1 cellular context compared by ENCODE assay signal in the genomic region with DNA sequence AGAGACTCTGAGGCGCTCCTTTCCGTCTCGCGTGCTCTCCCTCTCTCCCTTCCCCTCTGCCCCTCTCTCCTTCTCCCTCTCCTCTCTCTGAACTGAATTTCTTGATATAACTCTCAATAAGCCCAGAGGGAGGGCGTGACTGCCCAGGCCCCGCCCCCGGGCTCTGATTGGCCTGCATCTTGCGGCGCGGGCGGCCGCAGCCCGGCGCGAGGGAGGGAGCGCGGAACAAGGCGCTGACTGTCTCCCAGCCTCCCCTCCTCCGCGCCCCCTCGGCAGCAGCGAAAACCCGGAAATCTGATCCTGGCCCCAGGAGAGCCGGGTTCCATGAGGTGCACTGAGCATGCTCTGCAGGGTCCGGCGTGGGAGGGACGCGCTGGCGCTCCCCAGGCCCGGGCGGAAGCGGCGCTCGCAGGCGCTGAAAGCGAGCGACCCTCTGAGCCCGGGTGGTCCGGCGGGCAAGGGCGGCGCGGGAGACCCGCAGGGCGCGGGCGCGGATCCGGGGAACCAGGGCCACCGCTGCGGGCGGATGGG.
A peak's percentile ranks its signal among the peaks of the same experiment; 100 is the strongest.
TF ChIP-seq lines count a peak whose summit lies in the region.

A gene with protein sequence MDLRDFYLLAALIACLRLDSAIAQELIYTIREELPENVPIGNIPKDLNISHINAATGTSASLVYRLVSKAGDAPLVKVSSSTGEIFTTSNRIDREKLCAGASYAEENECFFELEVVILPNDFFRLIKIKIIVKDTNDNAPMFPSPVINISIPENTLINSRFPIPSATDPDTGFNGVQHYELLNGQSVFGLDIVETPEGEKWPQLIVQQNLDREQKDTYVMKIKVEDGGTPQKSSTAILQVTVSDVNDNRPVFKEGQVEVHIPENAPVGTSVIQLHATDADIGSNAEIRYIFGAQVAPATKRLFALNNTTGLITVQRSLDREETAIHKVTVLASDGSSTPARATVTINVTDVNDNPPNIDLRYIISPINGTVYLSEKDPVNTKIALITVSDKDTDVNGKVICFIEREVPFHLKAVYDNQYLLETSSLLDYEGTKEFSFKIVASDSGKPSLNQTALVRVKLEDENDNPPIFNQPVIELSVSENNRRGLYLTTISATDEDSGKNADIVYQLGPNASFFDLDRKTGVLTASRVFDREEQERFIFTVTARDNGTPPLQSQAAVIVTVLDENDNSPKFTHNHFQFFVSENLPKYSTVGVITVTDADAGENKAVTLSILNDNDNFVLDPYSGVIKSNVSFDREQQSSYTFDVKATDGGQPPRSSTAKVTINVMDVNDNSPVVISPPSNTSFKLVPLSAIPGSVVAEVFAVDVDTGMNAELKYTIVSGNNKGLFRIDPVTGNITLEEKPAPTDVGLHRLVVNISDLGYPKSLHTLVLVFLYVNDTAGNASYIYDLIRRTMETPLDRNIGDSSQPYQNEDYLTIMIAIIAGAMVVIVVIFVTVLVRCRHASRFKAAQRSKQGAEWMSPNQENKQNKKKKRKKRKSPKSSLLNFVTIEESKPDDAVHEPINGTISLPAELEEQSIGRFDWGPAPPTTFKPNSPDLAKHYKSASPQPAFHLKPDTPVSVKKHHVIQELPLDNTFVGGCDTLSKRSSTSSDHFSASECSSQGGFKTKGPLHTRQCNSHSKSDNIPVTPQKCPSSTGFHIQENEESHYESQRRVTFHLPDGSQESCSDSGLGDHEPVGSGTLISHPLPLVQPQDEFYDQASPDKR (N-terminal part only) (minus strand): TSS at position 94 of the 531 bp plus-strand sequence. CDS start 1,896 bp downstream, outside the sequence.

TF ChIP-seq in GM12878, 131 proteins besides CTCF, POLR2A, EP300 and RAD21 (continued from another document):
- TF ChIP-seq EGR1 (IDR thresholded peaks at IDR 0.05; ENCODE audit: borderline replicate concordance in 1 of 2, low read depth in 2 of 2, low read length in 2 of 2) (peak in 1 of 2 experiments; percentile 47; a peak in 1 of 3 replicates), ZZZ3 (IDR thresholded peaks at IDR 0.05; ENCODE audit: control insufficient read depth, insufficient read length, low read depth) (no peak), PML (IDR thresholded peaks at IDR 0.05; ENCODE audit: low read length) (no peak), RAD51 (IDR thresholded peaks at IDR 0.05) (no peak), MTA2 (IDR thresholded peaks at IDR 0.05; ENCODE audit: low read depth) (no peak), TCF12 (IDR thresholded peaks at IDR 0.05; ENCODE audit: low read depth, low read length) (no peak), CBX5 (IDR thresholded peaks at IDR 0.05; ENCODE audit: low read depth) (no peak), NRF1 (conservative IDR thresholded peaks at IDR 0.05; ENCODE audit: low read depth, low read length) (peak; percentile 33), ZNF207 (IDR thresholded peaks at IDR 0.05; ENCODE audit: borderline replicate concordance) (no peak), RB1 (IDR thresholded peaks at IDR 0.05; ENCODE audit: borderline replicate concordance) (no peak; the same call in 1 of the 2 replicates), GABPA (IDR thresholded peaks at IDR 0.05; ENCODE audit: low read depth) (no peak), NR2F1 (conservative IDR thresholded peaks at IDR 0.05) (0 out of 2 replicates have a peak, but pooled peaks have one; percentile 43), NFYA (IDR thresholded peaks at IDR 0.05; ENCODE audit: borderline replicate concordance, low read depth, low read length) (no peak), SP1 (IDR thresholded peaks at IDR 0.05; ENCODE audit: low read depth, low read length) (peak; percentile 76), GATAD2B (conservative IDR thresholded peaks at IDR 0.05; ENCODE audit: low read depth) (peak; percentile 65)
- TF ChIP-seq, protein P1, sequence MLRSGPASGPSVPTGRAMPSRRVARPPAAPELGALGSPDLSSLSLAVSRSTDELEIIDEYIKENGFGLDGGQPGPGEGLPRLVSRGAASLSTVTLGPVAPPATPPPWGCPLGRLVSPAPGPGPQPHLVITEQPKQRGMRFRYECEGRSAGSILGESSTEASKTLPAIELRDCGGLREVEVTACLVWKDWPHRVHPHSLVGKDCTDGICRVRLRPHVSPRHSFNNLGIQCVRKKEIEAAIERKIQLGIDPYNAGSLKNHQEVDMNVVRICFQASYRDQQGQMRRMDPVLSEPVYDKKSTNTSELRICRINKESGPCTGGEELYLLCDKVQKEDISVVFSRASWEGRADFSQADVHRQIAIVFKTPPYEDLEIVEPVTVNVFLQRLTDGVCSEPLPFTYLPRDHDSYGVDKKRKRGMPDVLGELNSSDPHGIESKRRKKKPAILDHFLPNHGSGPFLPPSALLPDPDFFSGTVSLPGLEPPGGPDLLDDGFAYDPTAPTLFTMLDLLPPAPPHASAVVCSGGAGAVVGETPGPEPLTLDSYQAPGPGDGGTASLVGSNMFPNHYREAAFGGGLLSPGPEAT (IDR thresholded peaks at IDR 0.05; ENCODE audit: low read depth) = 0 out of 2 replicates have a peak, but pooled peaks have one; percentile 36
- TF ChIP-seq, protein P2, sequence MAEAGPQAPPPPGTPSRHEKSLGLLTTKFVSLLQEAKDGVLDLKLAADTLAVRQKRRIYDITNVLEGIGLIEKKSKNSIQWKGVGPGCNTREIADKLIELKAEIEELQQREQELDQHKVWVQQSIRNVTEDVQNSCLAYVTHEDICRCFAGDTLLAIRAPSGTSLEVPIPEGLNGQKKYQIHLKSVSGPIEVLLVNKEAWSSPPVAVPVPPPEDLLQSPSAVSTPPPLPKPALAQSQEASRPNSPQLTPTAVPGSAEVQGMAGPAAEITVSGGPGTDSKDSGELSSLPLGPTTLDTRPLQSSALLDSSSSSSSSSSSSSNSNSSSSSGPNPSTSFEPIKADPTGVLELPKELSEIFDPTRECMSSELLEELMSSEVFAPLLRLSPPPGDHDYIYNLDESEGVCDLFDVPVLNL (IDR thresholded peaks at IDR 0.05; ENCODE audit: low read depth, low read length) = peak; percentile 18; the same call in 1 of the 2 replicates
- TF ChIP-seq, protein P3, sequence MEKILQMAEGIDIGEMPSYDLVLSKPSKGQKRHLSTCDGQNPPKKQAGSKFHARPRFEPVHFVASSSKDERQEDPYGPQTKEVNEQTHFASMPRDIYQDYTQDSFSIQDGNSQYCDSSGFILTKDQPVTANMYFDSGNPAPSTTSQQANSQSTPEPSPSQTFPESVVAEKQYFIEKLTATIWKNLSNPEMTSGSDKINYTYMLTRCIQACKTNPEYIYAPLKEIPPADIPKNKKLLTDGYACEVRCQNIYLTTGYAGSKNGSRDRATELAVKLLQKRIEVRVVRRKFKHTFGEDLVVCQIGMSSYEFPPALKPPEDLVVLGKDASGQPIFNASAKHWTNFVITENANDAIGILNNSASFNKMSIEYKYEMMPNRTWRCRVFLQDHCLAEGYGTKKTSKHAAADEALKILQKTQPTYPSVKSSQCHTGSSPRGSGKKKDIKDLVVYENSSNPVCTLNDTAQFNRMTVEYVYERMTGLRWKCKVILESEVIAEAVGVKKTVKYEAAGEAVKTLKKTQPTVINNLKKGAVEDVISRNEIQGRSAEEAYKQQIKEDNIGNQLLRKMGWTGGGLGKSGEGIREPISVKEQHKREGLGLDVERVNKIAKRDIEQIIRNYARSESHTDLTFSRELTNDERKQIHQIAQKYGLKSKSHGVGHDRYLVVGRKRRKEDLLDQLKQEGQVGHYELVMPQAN (conservative IDR thresholded peaks at IDR 0.05) = 0 out of 2 replicates have a peak, but pooled peaks have one; percentile 48
- TF ChIP-seq, protein P4, sequence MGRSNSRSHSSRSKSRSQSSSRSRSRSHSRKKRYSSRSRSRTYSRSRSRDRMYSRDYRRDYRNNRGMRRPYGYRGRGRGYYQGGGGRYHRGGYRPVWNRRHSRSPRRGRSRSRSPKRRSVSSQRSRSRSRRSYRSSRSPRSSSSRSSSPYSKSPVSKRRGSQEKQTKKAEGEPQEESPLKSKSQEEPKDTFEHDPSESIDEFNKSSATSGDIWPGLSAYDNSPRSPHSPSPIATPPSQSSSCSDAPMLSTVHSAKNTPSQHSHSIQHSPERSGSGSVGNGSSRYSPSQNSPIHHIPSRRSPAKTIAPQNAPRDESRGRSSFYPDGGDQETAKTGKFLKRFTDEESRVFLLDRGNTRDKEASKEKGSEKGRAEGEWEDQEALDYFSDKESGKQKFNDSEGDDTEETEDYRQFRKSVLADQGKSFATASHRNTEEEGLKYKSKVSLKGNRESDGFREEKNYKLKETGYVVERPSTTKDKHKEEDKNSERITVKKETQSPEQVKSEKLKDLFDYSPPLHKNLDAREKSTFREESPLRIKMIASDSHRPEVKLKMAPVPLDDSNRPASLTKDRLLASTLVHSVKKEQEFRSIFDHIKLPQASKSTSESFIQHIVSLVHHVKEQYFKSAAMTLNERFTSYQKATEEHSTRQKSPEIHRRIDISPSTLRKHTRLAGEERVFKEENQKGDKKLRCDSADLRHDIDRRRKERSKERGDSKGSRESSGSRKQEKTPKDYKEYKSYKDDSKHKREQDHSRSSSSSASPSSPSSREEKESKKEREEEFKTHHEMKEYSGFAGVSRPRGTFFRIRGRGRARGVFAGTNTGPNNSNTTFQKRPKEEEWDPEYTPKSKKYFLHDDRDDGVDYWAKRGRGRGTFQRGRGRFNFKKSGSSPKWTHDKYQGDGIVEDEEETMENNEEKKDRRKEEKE (IDR thresholded peaks at IDR 0.05) = no peak
